1 cellular context compared by ENCODE assay signal in the genomic region with DNA sequence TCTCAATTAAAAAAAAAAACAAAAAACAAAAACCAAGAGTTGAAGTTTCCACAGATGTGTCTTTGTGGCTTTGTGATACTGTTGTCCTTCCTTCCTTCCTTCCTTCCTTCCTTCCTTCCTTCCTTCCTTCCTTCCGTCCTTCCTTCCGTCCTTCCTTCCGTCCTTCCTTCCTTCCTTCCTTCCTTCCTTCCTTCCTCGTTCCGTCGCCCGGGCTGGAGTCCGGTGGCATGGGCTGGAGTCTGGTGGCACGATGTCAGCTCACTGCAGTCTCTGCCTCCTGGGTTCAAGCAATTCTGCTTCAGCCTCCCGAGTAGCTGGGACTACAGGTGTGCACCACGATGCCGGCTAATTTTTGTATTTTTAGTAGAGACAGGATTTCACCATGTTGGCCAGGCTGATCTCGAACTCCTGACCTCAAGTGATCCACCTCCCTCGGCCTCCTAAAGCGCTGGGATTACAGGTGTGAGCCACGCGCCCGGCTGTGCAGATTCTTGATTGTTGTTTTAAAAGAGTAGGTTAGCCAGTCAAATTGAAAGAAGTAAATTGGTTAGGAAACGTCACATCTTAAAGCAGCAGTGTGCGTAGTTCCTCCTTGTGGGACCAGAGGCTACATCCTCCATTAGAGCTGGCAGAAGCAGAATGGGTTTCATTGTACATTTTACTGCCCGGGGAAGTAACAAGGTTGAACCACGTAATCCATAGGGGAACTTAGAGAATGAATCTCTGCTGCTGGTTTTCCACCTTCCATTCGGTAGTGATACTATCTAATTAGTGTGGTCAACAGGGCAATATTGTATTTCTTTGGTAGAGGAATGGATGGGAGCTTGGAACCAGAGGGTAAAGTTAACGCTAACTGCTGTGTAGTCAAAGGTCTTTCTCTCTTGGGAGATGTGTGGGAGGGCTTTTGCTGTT.
TF ChIP-seq lines count a peak whose summit lies in the region.

No MANE protein-coding gene starts in this region.

TF ChIP-seq in WTC11, 78 proteins besides CTCF, POLR2A, EP300 and RAD21 (continued from another document):
- TF ChIP-seq FOXP4 (CRISPR knock-in tag; IDR thresholded peaks at IDR 0.05): no peak
- TF ChIP-seq ZNF317 (CRISPR knock-in tag; IDR thresholded peaks at IDR 0.05; ENCODE audit: borderline replicate concordance, low read depth): no peak
- no peak for TF ChIP-seq ETV6 (CRISPR knock-in tag; IDR thresholded peaks at IDR 0.05)
- TF ChIP-seq HMGA2 (CRISPR knock-in tag; IDR thresholded peaks at IDR 0.05): no peak
- TF ChIP-seq, protein P1, sequence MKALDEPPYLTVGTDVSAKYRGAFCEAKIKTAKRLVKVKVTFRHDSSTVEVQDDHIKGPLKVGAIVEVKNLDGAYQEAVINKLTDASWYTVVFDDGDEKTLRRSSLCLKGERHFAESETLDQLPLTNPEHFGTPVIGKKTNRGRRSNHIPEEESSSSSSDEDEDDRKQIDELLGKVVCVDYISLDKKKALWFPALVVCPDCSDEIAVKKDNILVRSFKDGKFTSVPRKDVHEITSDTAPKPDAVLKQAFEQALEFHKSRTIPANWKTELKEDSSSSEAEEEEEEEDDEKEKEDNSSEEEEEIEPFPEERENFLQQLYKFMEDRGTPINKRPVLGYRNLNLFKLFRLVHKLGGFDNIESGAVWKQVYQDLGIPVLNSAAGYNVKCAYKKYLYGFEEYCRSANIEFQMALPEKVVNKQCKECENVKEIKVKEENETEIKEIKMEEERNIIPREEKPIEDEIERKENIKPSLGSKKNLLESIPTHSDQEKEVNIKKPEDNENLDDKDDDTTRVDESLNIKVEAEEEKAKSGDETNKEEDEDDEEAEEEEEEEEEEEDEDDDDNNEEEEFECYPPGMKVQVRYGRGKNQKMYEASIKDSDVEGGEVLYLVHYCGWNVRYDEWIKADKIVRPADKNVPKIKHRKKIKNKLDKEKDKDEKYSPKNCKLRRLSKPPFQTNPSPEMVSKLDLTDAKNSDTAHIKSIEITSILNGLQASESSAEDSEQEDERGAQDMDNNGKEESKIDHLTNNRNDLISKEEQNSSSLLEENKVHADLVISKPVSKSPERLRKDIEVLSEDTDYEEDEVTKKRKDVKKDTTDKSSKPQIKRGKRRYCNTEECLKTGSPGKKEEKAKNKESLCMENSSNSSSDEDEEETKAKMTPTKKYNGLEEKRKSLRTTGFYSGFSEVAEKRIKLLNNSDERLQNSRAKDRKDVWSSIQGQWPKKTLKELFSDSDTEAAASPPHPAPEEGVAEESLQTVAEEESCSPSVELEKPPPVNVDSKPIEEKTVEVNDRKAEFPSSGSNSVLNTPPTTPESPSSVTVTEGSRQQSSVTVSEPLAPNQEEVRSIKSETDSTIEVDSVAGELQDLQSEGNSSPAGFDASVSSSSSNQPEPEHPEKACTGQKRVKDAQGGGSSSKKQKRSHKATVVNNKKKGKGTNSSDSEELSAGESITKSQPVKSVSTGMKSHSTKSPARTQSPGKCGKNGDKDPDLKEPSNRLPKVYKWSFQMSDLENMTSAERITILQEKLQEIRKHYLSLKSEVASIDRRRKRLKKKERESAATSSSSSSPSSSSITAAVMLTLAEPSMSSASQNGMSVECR (CRISPR knock-in tag; IDR thresholded peaks at IDR 0.05; ENCODE audit: borderline replicate concordance): no peak
- no peak for TF ChIP-seq CBFB (CRISPR knock-in tag; IDR thresholded peaks at IDR 0.05; ENCODE audit: low read depth)
- TF ChIP-seq GABPB1 (CRISPR knock-in tag; IDR thresholded peaks at IDR 0.05): no peak
- TF ChIP-seq, protein P2, sequence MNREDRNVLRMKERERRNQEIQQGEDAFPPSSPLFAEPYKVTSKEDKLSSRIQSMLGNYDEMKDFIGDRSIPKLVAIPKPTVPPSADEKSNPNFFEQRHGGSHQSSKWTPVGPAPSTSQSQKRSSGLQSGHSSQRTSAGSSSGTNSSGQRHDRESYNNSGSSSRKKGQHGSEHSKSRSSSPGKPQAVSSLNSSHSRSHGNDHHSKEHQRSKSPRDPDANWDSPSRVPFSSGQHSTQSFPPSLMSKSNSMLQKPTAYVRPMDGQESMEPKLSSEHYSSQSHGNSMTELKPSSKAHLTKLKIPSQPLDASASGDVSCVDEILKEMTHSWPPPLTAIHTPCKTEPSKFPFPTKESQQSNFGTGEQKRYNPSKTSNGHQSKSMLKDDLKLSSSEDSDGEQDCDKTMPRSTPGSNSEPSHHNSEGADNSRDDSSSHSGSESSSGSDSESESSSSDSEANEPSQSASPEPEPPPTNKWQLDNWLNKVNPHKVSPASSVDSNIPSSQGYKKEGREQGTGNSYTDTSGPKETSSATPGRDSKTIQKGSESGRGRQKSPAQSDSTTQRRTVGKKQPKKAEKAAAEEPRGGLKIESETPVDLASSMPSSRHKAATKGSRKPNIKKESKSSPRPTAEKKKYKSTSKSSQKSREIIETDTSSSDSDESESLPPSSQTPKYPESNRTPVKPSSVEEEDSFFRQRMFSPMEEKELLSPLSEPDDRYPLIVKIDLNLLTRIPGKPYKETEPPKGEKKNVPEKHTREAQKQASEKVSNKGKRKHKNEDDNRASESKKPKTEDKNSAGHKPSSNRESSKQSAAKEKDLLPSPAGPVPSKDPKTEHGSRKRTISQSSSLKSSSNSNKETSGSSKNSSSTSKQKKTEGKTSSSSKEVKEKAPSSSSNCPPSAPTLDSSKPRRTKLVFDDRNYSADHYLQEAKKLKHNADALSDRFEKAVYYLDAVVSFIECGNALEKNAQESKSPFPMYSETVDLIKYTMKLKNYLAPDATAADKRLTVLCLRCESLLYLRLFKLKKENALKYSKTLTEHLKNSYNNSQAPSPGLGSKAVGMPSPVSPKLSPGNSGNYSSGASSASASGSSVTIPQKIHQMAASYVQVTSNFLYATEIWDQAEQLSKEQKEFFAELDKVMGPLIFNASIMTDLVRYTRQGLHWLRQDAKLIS (CRISPR knock-in tag; IDR thresholded peaks at IDR 0.05; ENCODE audit: borderline replicate concordance): no peak
- TF ChIP-seq, protein P3, sequence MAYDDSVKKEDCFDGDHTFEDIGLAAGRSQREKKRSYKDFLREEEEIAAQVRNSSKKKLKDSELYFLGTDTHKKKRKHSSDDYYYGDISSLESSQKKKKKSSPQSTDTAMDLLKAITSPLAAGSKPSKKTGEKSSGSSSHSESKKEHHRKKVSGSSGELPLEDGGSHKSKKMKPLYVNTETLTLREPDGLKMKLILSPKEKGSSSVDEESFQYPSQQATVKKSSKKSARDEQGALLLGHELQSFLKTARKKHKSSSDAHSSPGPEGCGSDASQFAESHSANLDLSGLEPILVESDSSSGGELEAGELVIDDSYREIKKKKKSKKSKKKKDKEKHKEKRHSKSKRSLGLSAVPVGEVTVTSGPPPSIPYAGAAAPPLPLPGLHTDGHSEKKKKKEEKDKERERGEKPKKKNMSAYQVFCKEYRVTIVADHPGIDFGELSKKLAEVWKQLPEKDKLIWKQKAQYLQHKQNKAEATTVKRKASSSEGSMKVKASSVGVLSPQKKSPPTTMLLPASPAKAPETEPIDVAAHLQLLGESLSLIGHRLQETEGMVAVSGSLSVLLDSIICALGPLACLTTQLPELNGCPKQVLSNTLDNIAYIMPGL (CRISPR knock-in tag; IDR thresholded peaks at IDR 0.05): no peak
- TF ChIP-seq AR (CRISPR knock-in tag; IDR thresholded peaks at IDR 0.05): no peak
- TF ChIP-seq ZNF671 (CRISPR knock-in tag; IDR thresholded peaks at IDR 0.05): no peak
- TF ChIP-seq, protein P4, sequence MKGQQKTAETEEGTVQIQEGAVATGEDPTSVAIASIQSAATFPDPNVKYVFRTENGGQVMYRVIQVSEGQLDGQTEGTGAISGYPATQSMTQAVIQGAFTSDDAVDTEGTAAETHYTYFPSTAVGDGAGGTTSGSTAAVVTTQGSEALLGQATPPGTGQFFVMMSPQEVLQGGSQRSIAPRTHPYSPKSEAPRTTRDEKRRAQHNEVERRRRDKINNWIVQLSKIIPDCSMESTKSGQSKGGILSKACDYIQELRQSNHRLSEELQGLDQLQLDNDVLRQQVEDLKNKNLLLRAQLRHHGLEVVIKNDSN (CRISPR knock-in tag; IDR thresholded peaks at IDR 0.05): no peak
